Comparison of ENCODE assay signal across 8 cellular contexts in genomic region chr16:49484454-49484853, GRCh38.
DNase-seq lines count a peak whose midpoint lies in the region; ATAC-seq and TF ChIP-seq lines count a peak whose summit lies in the region.

No MANE protein-coding gene starts in this region.

- intact Hi-C loops in ascending aorta (cut with DNase I) = no loop called here

- no peaks in the 10 kb centered on the region for H3K36me3 ChIP-seq in ascending aorta
- H3K36me3 ChIP-seq in subcutaneous abdominal adipose tissue (ENCODE audit: control insufficient read depth in 5 of 5, insufficient read depth in 5 of 5, low read length in 5 of 5) = peaks cover 0 to under 1% (median 0%) of the 10 kb centered on the region in 5 donors

- CTCF ChIA-PET in GM10248 (lab: Yijun Ruan, JAX) = no interaction called here

- POLR2A ChIA-PET in GM10248 (lab: Yijun Ruan, JAX) = no interaction called here

- peak overlapping the region; percentile 27 to 40 for H3K4me3 ChIP-seq in ascending aorta
- H3K4me3 ChIP-seq in subcutaneous abdominal adipose tissue (ENCODE audit: low read depth in 1 of 5, low read length in 5 of 5) = peak overlapping the region; percentile 37 to 55 (median 53)

- ATAC-seq in HG03095 (IDR thresholded peaks at IDR 0.05; ENCODE audit: unreplicated experiment) = peak; percentile 85
- peak; percentile 99 for ATAC-seq in left lobe of liver

- DNase-seq in GM10248 (ENCODE audit: extremely low spot score) = peak; percentile 76
- DNase-seq in ascending aorta (ENCODE audit: low spot score in 2 of 2) = peak; percentile 16 to 83
- peak; percentile 95 for DNase-seq in left lobe of liver (ENCODE audit: low spot score)
- no peak for DNase-seq in NK-92 (lab: John Stamatoyannopoulos, UW; ENCODE audit: unreplicated experiment)
- no peak for DNase-seq in SKM-1 (lab: John Stamatoyannopoulos, UW; ENCODE audit: unreplicated experiment)
- DNase-seq in NCI-H226 = no peak

- H3K9me3 ChIP-seq in ascending aorta (peaks cover 8 to 17% of the 10 kb centered on the region in 2 donors), subcutaneous abdominal adipose tissue (ENCODE audit: control insufficient read depth in 5 of 5, low read length in 5 of 5) (peaks cover 0 to 6% (median 0%) of the 10 kb centered on the region in 5 donors)

- no peak overlapping the region for H3K9ac ChIP-seq in subcutaneous abdominal adipose tissue (ENCODE audit: low read length in 5 of 5)

- peaks cover 0 to 5% of the 10 kb centered on the region in 2 donors for H3K4me1 ChIP-seq in ascending aorta
- peaks cover 0 to 13% (median 12%) of the 10 kb centered on the region in 5 donors for H3K4me1 ChIP-seq in subcutaneous abdominal adipose tissue (ENCODE audit: control insufficient read depth in 5 of 5, insufficient read depth in 5 of 5, low read length in 5 of 5)

- H3K27ac ChIP-seq in ascending aorta (peak overlapping the region; percentile 52 to 66), subcutaneous abdominal adipose tissue (ENCODE audit: low read depth, low read length) (no peak overlapping the region)

- TF ChIP-seq CTCF in GM10248 (IDR thresholded peaks at IDR 0.05; ENCODE audit: control extremely low read depth, extremely low read depth, low read depth, missing control alignments) = no peak
- TF ChIP-seq CTCF in ascending aorta (IDR thresholded peaks at IDR 0.05) = no peak

- no peaks in the 10 kb centered on the region for H3K27me3 ChIP-seq in ascending aorta
- no peaks in the 10 kb centered on the region for H3K27me3 ChIP-seq in subcutaneous abdominal adipose tissue (ENCODE audit: control insufficient read depth in 5 of 5, insufficient read depth in 4 of 5, low read length in 5 of 5)

Comparison
In these comparisons a context has a peak if more than half of its experiments do, and no peak if none do; other contexts are left out.
1. DNase-seq: peak in GM10248 (single experiment), ascending aorta (2 of 2) and left lobe of liver (single experiment); none in NK-92 (single experiment), SKM-1 (single experiment) and NCI-H226 (single experiment).